In genomic region chr18:36814994-36815393, GRCh38 we compare ENCODE assay signal across 18 cellular contexts. TPM values are rescaled to one million over a fixed set of nuclear protein-coding genes. Genes with fewer than 3 reads are reported as not detected.
A peak's percentile ranks its signal among the peaks of the same experiment; 100 is the strongest.
DNase-seq lines count a peak whose midpoint lies in the region; ATAC-seq and TF ChIP-seq lines count a peak whose summit lies in the region.
"Had no signal": no experiment of that assay in that cellular context is flagged by ENCODE, and none has a peak within 500 bp of the region (broad histone marks: within the 10 kb centered on the region; RNA-seq: fewer than 3 reads in every experiment).

No MANE protein-coding gene starts in this region.

- WGBS in heart right ventricle, 2 donors: 12 to 36% methylated on average over 1 of the region's 1 CpG

- peak; percentile 58 for ATAC-seq in Right ventricle myocardium inferior
- peak; percentile 30 to 73 (median 53) for ATAC-seq in heart right ventricle
- ATAC-seq in upper lobe of right lung: peak; percentile 52
- no peak for ATAC-seq in HG03565 (IDR thresholded peaks at IDR 0.05; ENCODE audit: unreplicated experiment)
- ATAC-seq: stimulated activated naive CD8-positive, alpha-beta T cell treated with anti-CD3 and anti-CD28 coated beads, Interleukin-15, Interleukin-2, amounts not matched to agents 100 U/mL and 50 U/mL, for 24 hours had no signal

- H3K4me1 ChIP-seq in heart right ventricle (peaks cover 0 to 19% (median 9%) of the 10 kb centered on the region in 9 donors), upper lobe of right lung (peaks cover 2% of the 10 kb centered on the region)

- H3K4me3 ChIP-seq in heart right ventricle (no peak overlapping the region), upper lobe of right lung (no peak overlapping the region)
- H3K4me3 ChIP-seq: MG63 had no signal

- DNase-seq in Right ventricle myocardium inferior (ENCODE audit: missing footprints) (no peak), cardiac septum (ENCODE audit: low spot score) (no peak), NCI-H526 (lab: John Stamatoyannopoulos, UW) (peak; percentile 11 to 48), heart right ventricle (peak in 1 of 2 donors; percentile 5), upper lobe of right lung (no peak), GM19240 (ENCODE audit: insufficient read length, low spot score) (no peak)
- DNase-seq in activated CD4-positive, alpha-beta T cell treated with anti-CD3 and anti-CD28 coated beads for 1 hour: no peak
- DNase-seq: ACHN; activated CD4-positive, alpha-beta T cell treated with anti-CD3 and anti-CD28 coated beads, Interleukin-2, amount 50 U/mL, for 1 hour; activated CD8-positive, alpha-beta memory T cell treated with anti-CD3 and anti-CD28 coated beads, Interleukin-2, amount 50 U/mL, for 48 hours; CD4-positive, alpha-beta memory T cell; hypothalamus; IMR-90; left cardiac atrium; MG63; NCI-H226; stimulated activated naive CD8-positive, alpha-beta T cell treated with anti-CD3 and anti-CD28 coated beads, Interleukin-15, Interleukin-2, amounts not matched to agents 100 U/mL and 50 U/mL, for 24 hours had no signal

- H3K36me3 ChIP-seq in heart right ventricle: peaks cover 0 to 61% (median 12%) of the 10 kb centered on the region in 9 donors
- H3K36me3 ChIP-seq in upper lobe of right lung: peaks cover 13% of the 10 kb centered on the region

- no peak for TF ChIP-seq CTCF in heart right ventricle (IDR thresholded peaks at IDR 0.05)
- TF ChIP-seq CTCF in upper lobe of right lung (IDR thresholded peaks at IDR 0.05): no peak

- intact Hi-C loops in Right ventricle myocardium inferior (cut with DNase I): loop anchor here (5.0 kb wide), 1 partner anchor 128 kb away; no protein-coding TSS in a partner anchor
- intact Hi-C loops in cardiac septum (cut with DNase I): loop anchor here (5.0 kb wide), 1 partner anchor 523 kb away; no protein-coding TSS in a partner anchor
- intact Hi-C loops in heart right ventricle (cut with DNase I): no loop called here
- intact Hi-C loops in upper lobe of right lung (cut with DNase I): no loop called here

- H3K27me3 ChIP-seq in heart right ventricle (no peaks in the 10 kb centered on the region), upper lobe of right lung (no peaks in the 10 kb centered on the region)
- H3K27me3 ChIP-seq: MG63 had no signal

- H3K9me3 ChIP-seq in heart right ventricle: no peaks in the 10 kb centered on the region
- no peaks in the 10 kb centered on the region for H3K9me3 ChIP-seq in upper lobe of right lung
- H3K9me3 ChIP-seq: MG63 had no signal

- H3K27ac ChIP-seq in heart right ventricle: peak overlapping the region in 2 of 10 donors; percentile 5 to 30
- no peak overlapping the region for H3K27ac ChIP-seq in upper lobe of right lung

RNA-seq across cellular contexts. Expression of gene TPGS2, which starts 13.8 kb away (rescaled TPM):
- total RNA-seq in Right ventricle myocardium inferior (23.3 TPM), cardiac septum (28.4 TPM), heart right ventricle (10 to 100 TPM; 18.6 to 41.2 (median 27.6) TPM), upper lobe of right lung (57.6 TPM)
- polyA plus RNA-seq in heart right ventricle: 10 to 100 TPM; 12.4 to 31.3 TPM

RNA-seq across cellular contexts. Expression of gene KIAA1328, which starts 13.9 kb away (rescaled TPM):
- 3.9 TPM for total RNA-seq in Right ventricle myocardium inferior
- total RNA-seq in cardiac septum: 4.8 TPM
- 1 to 10 TPM; 4.0 to 6.3 (median 5.4) TPM for total RNA-seq in heart right ventricle
- 1 to 10 TPM; 1.9 to 2.5 TPM for polyA plus RNA-seq in heart right ventricle
- total RNA-seq in upper lobe of right lung: 11.9 TPM

Comparison
In these comparisons a context has a peak if more than half of its experiments do, and no peak if none do; other contexts are left out.
1. intact Hi-C loops: an anchor here in Right ventricle myocardium inferior (5.0 kb wide) and cardiac septum (5.0 kb wide); none called in heart right ventricle and upper lobe of right lung.
2. DNase-seq: peak in NCI-H526 (2 of 2); none in Right ventricle myocardium inferior (single experiment), cardiac septum (single experiment), upper lobe of right lung (single experiment), GM19240 (single experiment) and activated CD4-positive, alpha-beta T cell treated with anti-CD3 and anti-CD28 coated beads for 1 hour (single experiment).